In the genomic region with DNA sequence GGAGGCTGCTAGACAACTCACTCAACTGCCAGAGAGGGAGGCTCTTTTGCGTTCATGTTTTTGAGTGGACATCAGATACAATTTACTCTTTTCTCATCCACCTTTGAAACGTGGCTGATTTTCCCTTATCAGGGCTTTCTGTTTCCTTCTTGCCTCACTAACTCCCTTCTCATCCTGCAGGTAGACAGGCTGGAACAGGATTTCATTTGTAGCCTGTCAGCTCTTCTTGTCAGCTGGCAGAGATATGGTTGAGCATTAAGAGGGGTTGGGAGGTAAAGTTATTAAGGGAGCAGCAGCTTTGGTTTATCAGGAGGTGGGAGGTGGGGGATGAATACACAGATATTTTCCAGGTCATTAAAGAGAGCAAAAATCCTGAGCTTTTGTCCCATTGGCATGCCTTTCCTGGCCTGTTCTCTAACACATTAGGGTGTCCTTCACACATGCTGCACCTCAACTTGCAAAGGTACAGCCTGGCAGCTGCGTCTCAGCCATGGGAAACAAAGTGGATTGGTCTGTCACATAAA, we compare ENCODE assay signal across 20 cellular contexts.
DNase-seq lines count a peak whose midpoint lies in the region; ATAC-seq and TF ChIP-seq lines count a peak whose summit lies in the region.
"Had no signal": no experiment of that assay in that cellular context is flagged by ENCODE, and none has a peak within 500 bp of the region (broad histone marks: within the 10 kb centered on the region; RNA-seq: fewer than 3 reads in every experiment).

No MANE protein-coding gene starts in this region.

- ATAC-seq in GM23338 (no peak), GM18511 (IDR thresholded peaks at IDR 0.05; ENCODE audit: unreplicated experiment) (no peak)
- ATAC-seq: HepG2, K562, SK-N-SH treated with all-trans-retinoic acid at 6 μM for 48 hours had no signal

- H3K4me1 ChIP-seq in GM23338 (ENCODE audit: insufficient read depth) (no peaks in the 10 kb centered on the region), prostate gland (replicated peaks) (no peaks in the 10 kb centered on the region)
- H3K4me1 ChIP-seq: Peyer's patch had no signal

- H3K27me3 Mint-ChIP-seq in GM23338 (ENCODE audit: insufficient read depth, low read depth, poor library complexity) (peaks cover 1% of the 10 kb centered on the region), nephron progenitor cell (ENCODE audit: low read depth, poor library complexity) (peaks cover 5% of the 10 kb centered on the region)
- H3K27me3 Mint-ChIP-seq: CD4-positive, CD25-positive, alpha-beta regulatory T cell had no signal

- peaks cover 3% of the 10 kb centered on the region; the same call in 2 of the 3 replicates for H3K36me3 Mint-ChIP-seq in GM23338 (ENCODE audit: low read depth)
- no peaks in the 10 kb centered on the region for H3K36me3 Mint-ChIP-seq in nephron progenitor cell (ENCODE audit: low read depth)
- H3K36me3 Mint-ChIP-seq: CD4-positive, CD25-positive, alpha-beta regulatory T cell had no signal

- H3K4me3 ChIP-seq in GM23338, result no peak overlapping the region
- no peak overlapping the region for H3K4me3 ChIP-seq in prostate gland
- H3K4me3 ChIP-seq: K562, MG63, Peyer's patch had no signal

- H3K36me3 ChIP-seq in GM23338 (ENCODE audit: insufficient read depth) (no peaks in the 10 kb centered on the region), prostate gland (no peaks in the 10 kb centered on the region)
- H3K36me3 ChIP-seq: MG63, Peyer's patch had no signal

- intact Hi-C loops in prostate gland (cut with DNase I), result no loop called here

- peak overlapping the region; percentile 30; the same call in 1 of the 2 replicates for H3K27ac Mint-ChIP-seq in GM23338
- H3K27ac Mint-ChIP-seq in nephron progenitor cell, result peak overlapping the region; percentile 14
- H3K27ac Mint-ChIP-seq: CD4-positive, CD25-positive, alpha-beta regulatory T cell had no signal

- H3K9me3 Mint-ChIP-seq in GM23338 (peaks cover 5% of the 10 kb centered on the region; the same call in 2 of the 3 replicates), nephron progenitor cell (peaks cover 9% of the 10 kb centered on the region)

- no peaks in the 10 kb centered on the region for H3F3A ChIP-seq in GM23338 (replicated peaks; ENCODE audit: low read depth)

- H3K4me3 Mint-ChIP-seq in GM23338 (no peak overlapping the region), nephron progenitor cell (no peak overlapping the region)
- H3K4me3 Mint-ChIP-seq: CD4-positive, CD25-positive, alpha-beta regulatory T cell had no signal

- H3K79me2 ChIP-seq in GM23338 (replicated peaks; ENCODE audit: insufficient read depth), result peaks cover 8% of the 10 kb centered on the region

- no peaks in the 10 kb centered on the region for H3K9me2 ChIP-seq in GM23338 (ENCODE audit: insufficient read depth)

- H2AFZ ChIP-seq in GM23338, result no peak overlapping the region

- no peak overlapping the region for H3K27ac ChIP-seq in GM23338 (ENCODE audit: low read depth)
- H3K27ac ChIP-seq in prostate gland, result no peak overlapping the region
- H3K27ac ChIP-seq: HL-60, Peyer's patch had no signal

- TF ChIP-seq POLR2A in prostate gland (IDR thresholded peaks at IDR 0.05), result no peak

- 44% methylated on average over 3 of the region's 3 CpGs for WGBS in prostate gland

- DNase-seq in GM23338 (ENCODE audit: low spot score) (no peak), NCI-H2171 treated with DMSO at 0.1 percent for 48 hours (lab: John Stamatoyannopoulos, UW) (peak; percentile 74), cerebellar cortex (ENCODE audit: low spot score) (peak; percentile 53), nephron progenitor cell (no peak), NCI-H187 treated with DMSO at 0.1 percent for 48 hours (lab: John Stamatoyannopoulos, UW) (no peak), prostate gland (ENCODE audit: low spot score) (no peak), T-helper 2 cell (no peak)
- DNase-seq: CD4-positive, CD25-positive, alpha-beta regulatory T cell; EL; MG63; NCI-H1417; NCI-H1694 treated with DMSO at 0.1 percent for 48 hours; NCI-H446; NCI-H526 treated with DMSO at 0.1 percent for 48 hours; Peyer's patch had no signal

- H4K20me1 ChIP-seq in GM23338 (replicated peaks; ENCODE audit: insufficient read depth), result no peaks in the 10 kb centered on the region

- H3K4me2 ChIP-seq in GM23338, result no peak overlapping the region

- no peaks in the 10 kb centered on the region for H3K9me3 ChIP-seq in prostate gland
- H3K9me3 ChIP-seq: MG63, Peyer's patch had no signal

- H3K27me3 ChIP-seq in GM23338 (ENCODE audit: insufficient read depth), result no peaks in the 10 kb centered on the region
- H3K27me3 ChIP-seq in prostate gland (replicated peaks; ENCODE audit: insufficient read depth), result no peaks in the 10 kb centered on the region
- H3K27me3 ChIP-seq: MG63, Peyer's patch had no signal

- TF ChIP-seq CTCF in GM23338 (conservative IDR thresholded peaks at IDR 0.05; ENCODE audit: low read depth in 2 of 2) (no peak), nephron progenitor cell (IDR thresholded peaks at IDR 0.05) (no peak), prostate gland (IDR thresholded peaks at IDR 0.05) (no peak)

- H3K4me1 Mint-ChIP-seq in GM23338 (peaks cover 24% of the 10 kb centered on the region), nephron progenitor cell (peaks cover 5% of the 10 kb centered on the region)

TF ChIP-seq in GM23338, 12 proteins besides CTCF, POLR2A, EP300 and RAD21 (continues in another document):
- TF ChIP-seq ZNF114 (CRISPR knock-in tag; IDR thresholded peaks at IDR 0.05) (no peak), STAT1 (IDR thresholded peaks at IDR 0.05; ENCODE audit: unreplicated experiment) (no peak), EZH2 (IDR thresholded peaks at IDR 0.05; ENCODE audit: low read depth, unreplicated experiment) (no peak), CREB1 (CRISPR knock-in tag; IDR thresholded peaks at IDR 0.05; ENCODE audit: low read depth) (no peak), JUNB (IDR thresholded peaks at IDR 0.05; ENCODE audit: unreplicated experiment) (no peak), EZH2phosphoT487 (IDR thresholded peaks at IDR 0.05; ENCODE audit: unreplicated experiment) (no peak), POLR2AphosphoS5 (IDR thresholded peaks at IDR 0.05; ENCODE audit: low read depth) (no peak), ZNF331 (CRISPR knock-in tag; IDR thresholded peaks at IDR 0.05; ENCODE audit: low read depth) (no peak)
- TF ChIP-seq, protein P1, sequence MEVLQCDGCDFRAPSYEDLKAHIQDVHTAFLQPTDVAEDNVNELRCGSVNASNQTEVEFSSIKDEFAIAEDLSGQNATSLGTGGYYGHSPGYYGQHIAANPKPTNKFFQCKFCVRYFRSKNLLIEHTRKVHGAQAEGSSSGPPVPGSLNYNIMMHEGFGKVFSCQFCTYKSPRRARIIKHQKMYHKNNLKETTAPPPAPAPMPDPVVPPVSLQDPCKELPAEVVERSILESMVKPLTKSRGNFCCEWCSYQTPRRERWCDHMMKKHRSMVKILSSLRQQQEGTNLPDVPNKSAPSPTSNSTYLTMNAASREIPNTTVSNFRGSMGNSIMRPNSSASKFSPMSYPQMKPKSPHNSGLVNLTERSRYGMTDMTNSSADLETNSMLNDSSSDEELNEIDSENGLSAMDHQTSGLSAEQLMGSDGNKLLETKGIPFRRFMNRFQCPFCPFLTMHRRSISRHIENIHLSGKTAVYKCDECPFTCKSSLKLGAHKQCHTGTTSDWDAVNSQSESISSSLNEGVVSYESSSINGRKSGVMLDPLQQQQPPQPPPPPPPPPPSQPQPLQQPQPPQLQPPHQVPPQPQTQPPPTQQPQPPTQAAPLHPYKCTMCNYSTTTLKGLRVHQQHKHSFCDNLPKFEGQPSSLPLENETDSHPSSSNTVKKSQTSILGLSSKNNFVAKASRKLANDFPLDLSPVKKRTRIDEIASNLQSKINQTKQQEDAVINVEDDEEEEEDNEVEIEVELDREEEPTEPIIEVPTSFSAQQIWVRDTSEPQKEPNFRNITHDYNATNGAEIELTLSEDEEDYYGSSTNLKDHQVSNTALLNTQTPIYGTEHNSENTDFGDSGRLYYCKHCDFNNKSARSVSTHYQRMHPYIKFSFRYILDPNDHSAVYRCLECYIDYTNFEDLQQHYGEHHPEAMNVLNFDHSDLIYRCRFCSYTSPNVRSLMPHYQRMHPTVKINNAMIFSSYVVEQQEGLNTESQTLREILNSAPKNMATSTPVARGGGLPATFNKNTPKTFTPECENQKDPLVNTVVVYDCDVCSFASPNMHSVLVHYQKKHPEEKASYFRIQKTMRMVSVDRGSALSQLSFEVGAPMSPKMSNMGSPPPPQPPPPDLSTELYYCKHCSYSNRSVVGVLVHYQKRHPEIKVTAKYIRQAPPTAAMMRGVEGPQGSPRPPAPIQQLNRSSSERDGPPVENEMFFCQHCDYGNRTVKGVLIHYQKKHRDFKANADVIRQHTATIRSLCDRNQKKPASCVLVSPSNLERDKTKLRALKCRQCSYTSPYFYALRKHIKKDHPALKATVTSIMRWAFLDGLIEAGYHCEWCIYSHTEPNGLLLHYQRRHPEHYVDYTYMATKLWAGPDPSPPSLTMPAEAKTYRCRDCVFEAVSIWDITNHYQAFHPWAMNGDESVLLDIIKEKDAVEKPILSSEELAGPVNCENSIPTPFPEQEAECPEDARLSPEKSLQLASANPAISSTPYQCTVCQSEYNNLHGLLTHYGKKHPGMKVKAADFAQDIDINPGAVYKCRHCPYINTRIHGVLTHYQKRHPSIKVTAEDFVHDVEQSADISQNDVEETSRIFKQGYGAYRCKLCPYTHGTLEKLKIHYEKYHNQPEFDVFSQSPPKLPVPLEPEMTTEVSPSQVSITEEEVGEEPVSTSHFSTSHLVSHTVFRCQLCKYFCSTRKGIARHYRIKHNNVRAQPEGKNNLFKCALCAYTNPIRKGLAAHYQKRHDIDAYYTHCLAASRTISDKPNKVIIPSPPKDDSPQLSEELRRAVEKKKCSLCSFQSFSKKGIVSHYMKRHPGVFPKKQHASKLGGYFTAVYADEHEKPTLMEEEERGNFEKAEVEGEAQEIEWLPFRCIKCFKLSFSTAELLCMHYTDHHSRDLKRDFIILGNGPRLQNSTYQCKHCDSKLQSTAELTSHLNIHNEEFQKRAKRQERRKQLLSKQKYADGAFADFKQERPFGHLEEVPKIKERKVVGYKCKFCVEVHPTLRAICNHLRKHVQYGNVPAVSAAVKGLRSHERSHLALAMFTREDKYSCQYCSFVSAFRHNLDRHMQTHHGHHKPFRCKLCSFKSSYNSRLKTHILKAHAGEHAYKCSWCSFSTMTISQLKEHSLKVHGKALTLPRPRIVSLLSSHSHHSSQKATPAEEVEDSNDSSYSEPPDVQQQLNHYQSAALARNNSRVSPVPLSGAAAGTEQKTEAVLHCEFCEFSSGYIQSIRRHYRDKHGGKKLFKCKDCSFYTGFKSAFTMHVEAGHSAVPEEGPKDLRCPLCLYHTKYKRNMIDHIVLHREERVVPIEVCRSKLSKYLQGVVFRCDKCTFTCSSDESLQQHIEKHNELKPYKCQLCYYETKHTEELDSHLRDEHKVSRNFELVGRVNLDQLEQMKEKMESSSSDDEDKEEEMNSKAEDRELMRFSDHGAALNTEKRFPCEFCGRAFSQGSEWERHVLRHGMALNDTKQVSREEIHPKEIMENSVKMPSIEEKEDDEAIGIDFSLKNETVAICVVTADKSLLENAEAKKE (CRISPR knock-in tag; IDR thresholded peaks at IDR 0.05), result no peak

Comparison
In these comparisons a context has a peak if more than half of its experiments do, and no peak if none do; other contexts are left out.
1. DNase-seq: peak in NCI-H2171 treated with DMSO at 0.1 percent for 48 hours (single experiment) and cerebellar cortex (single experiment); none in GM23338 (single experiment), nephron progenitor cell (single experiment), NCI-H187 treated with DMSO at 0.1 percent for 48 hours (single experiment), prostate gland (single experiment) and T-helper 2 cell (0 of 5).